Comparison of ENCODE assay signal across 24 cellular contexts in genomic region chr2:213177685-213178084, GRCh38. TPM values are rescaled to one million over a fixed set of nuclear protein-coding genes. Genes with fewer than 3 reads are reported as not detected.
A peak's percentile ranks its signal among the peaks of the same experiment; 100 is the strongest.
DNase-seq lines count a peak whose midpoint lies in the region; ATAC-seq and TF ChIP-seq lines count a peak whose summit lies in the region.
"Had no signal": no experiment of that assay in that cellular context is flagged by ENCODE, and none has a peak within 500 bp of the region (broad histone marks: within the 10 kb centered on the region; RNA-seq: fewer than 3 reads in every experiment).

No MANE protein-coding gene starts in this region.

- intact Hi-C loops in Calu3 (cut with micrococcal nuclease; ENCODE audit: unreplicated experiment): no loop called here
- intact Hi-C loops in IMR-90 (cut with micrococcal nuclease): no loop called here

- no peak for TF ChIP-seq RAD21 in IMR-90 (IDR thresholded peaks at IDR 0.05; ENCODE audit: low read length)

- H3K27me3 ChIP-seq in IMR-90 (ENCODE audit: control insufficient read depth, insufficient read depth, low read length) (no peaks in the 10 kb centered on the region), gastroesophageal sphincter (no peaks in the 10 kb centered on the region)
- H3K27me3 ChIP-seq: BE2C; BLaER1 treated with 17β-estradiol and CSF1 and Interleukin-3, amounts not matched to agents 10 nM and 100 nM had no signal

- H3K56ac ChIP-seq in IMR-90 (ENCODE audit: extremely low read depth, insufficient read depth, low read length): no peak overlapping the region

- no peak overlapping the region for H3K14ac ChIP-seq in IMR-90 (replicated peaks; ENCODE audit: low read depth, low read length)

- no peaks in the 10 kb centered on the region for H3K79me1 ChIP-seq in IMR-90 (ENCODE audit: low read depth in 1 of 2, low read length in 2 of 2)

- H3K27ac ChIP-seq in IMR-90 (ENCODE audit: insufficient read depth, low read length) (no peak overlapping the region), gastroesophageal sphincter (no peak overlapping the region)
- H3K27ac ChIP-seq: 22Rv1; A549; BLaER1 treated with 17β-estradiol and CSF1 and Interleukin-3, amounts not matched to agents 10 nM and 100 nM had no signal

- dilution Hi-C loops in IMR-90 (cut with HindIII; ENCODE audit: low sequenced_read_pairs, unreplicated experiment): no loop called here

- H4K91ac ChIP-seq in IMR-90 (ENCODE audit: insufficient read depth, low read depth, low read length): no peak overlapping the region

- H3K4me3 ChIP-seq in IMR-90 (ENCODE audit: insufficient read depth, low read depth, low read length): no peak overlapping the region
- no peak overlapping the region for H3K4me3 ChIP-seq in epithelial cell of esophagus (ENCODE audit: low read length)
- no peak overlapping the region for H3K4me3 ChIP-seq in gastroesophageal sphincter
- H3K4me3 ChIP-seq: A549; BLaER1 treated with 17β-estradiol and CSF1 and Interleukin-3, amounts not matched to agents 10 nM and 100 nM; GM12878; GM23338; HAP-1 had no signal

- H2BK20ac ChIP-seq in IMR-90 (ENCODE audit: low read depth, low read length): no peak overlapping the region

- H2BK5ac ChIP-seq in IMR-90 (ENCODE audit: low read depth, low read length, poor library complexity, severe bottlenecking): no peak overlapping the region

- H3K36me3 Mint-ChIP-seq in Calu3 (ENCODE audit: insufficient read depth, unreplicated experiment): no peaks in the 10 kb centered on the region
- no peaks in the 10 kb centered on the region for H3K36me3 Mint-ChIP-seq in stimulated activated effector memory CD8-positive, alpha-beta T cell treated with anti-CD3 and anti-CD28 coated beads, Interleukin-12 subunit alpha, Interleukin-12 subunit beta, amount 100 ng/mL, for 72 hours
- H3K36me3 Mint-ChIP-seq: CD14-positive monocyte; CD8-positive, alpha-beta memory T cell had no signal

- no peak overlapping the region for H3K4me2 ChIP-seq in IMR-90 (ENCODE audit: low read depth, low read length)
- H3K4me2 ChIP-seq: A549; BLaER1 treated with 17β-estradiol and CSF1 and Interleukin-3, amounts not matched to agents 10 nM and 100 nM; GM23338 had no signal

- H2AK9ac ChIP-seq in IMR-90 (replicated peaks; ENCODE audit: low read depth, low read length, poor library complexity): no peak overlapping the region

- no peak overlapping the region for H4K5ac ChIP-seq in IMR-90 (ENCODE audit: low read depth, low read length)

- no peaks in the 10 kb centered on the region for H3K27me3 Mint-ChIP-seq in Calu3 (ENCODE audit: unreplicated experiment)
- H3K27me3 Mint-ChIP-seq: CD4-positive, alpha-beta T cell; CD8-positive, alpha-beta memory T cell had no signal

- H2AK5ac ChIP-seq in IMR-90 (ENCODE audit: low read depth, low read length): no peak overlapping the region

- POLR2A ChIA-PET in IMR-90 (lab: Charles Lee; ENCODE audit: unreplicated experiment): no interaction called here

- H3K4me1 ChIP-seq in IMR-90 (ENCODE audit: control insufficient read depth, insufficient read depth, low read length) (0 out of 2 replicates have a peak, but pooled peaks cover 2% of the 10 kb centered on the region), gastroesophageal sphincter (no peaks in the 10 kb centered on the region)
- H3K4me1 ChIP-seq: A549; BE2C; BLaER1 treated with 17β-estradiol and CSF1 and Interleukin-3, amounts not matched to agents 10 nM and 100 nM had no signal

- no peak overlapping the region for H2AFZ ChIP-seq in IMR-90 (replicated peaks; ENCODE audit: low read length, poor library complexity)
- H2AFZ ChIP-seq: GM23338 had no signal

- no peak overlapping the region for H3K4ac ChIP-seq in IMR-90 (ENCODE audit: low read depth, low read length)

- no peak for TF ChIP-seq CTCF in Calu3 (IDR thresholded peaks at IDR 0.05; ENCODE audit: unreplicated experiment)
- no peak for TF ChIP-seq CTCF in IMR-90 (conservative IDR thresholded peaks at IDR 0.05; ENCODE audit: low read depth, low read length)
- TF ChIP-seq CTCF in epithelial cell of esophagus (IDR thresholded peaks at IDR 0.05; ENCODE audit: insufficient read depth, low read depth, low read length, missing control alignments): no peak
- no peak for TF ChIP-seq CTCF in gastroesophageal sphincter (IDR thresholded peaks at IDR 0.05)

- no peak overlapping the region for H4K8ac ChIP-seq in IMR-90 (ENCODE audit: low read depth in 2 of 2, low read length in 2 of 2)

- no peaks in the 10 kb centered on the region for H3K9me3 Mint-ChIP-seq in Calu3 (ENCODE audit: low read depth, unreplicated experiment)
- H3K9me3 Mint-ChIP-seq in stimulated activated effector memory CD8-positive, alpha-beta T cell treated with anti-CD3 and anti-CD28 coated beads, Interleukin-12 subunit alpha, Interleukin-12 subunit beta, amount 100 ng/mL, for 72 hours: no peaks in the 10 kb centered on the region
- H3K9me3 Mint-ChIP-seq: CD4-positive, alpha-beta T cell; CD8-positive, alpha-beta memory T cell; GM23338 had no signal

- H2BK15ac ChIP-seq in IMR-90 (ENCODE audit: low read depth, low read length): no peak overlapping the region

- no TSS peak for BruUV-seq in Calu3 (replicated peaks; lab: Mats Ljungman, UMichigan)
- BruUV-seq in IMR-90 (replicated peaks; lab: Mats Ljungman, UMichigan): no TSS peak

- TF ChIP-seq POLR2A in IMR-90 (IDR thresholded peaks at IDR 0.05; ENCODE audit: low read depth, low read length) (no peak), gastroesophageal sphincter (IDR thresholded peaks at IDR 0.05) (no peak)

- H3K9me3 ChIP-seq in IMR-90 (ENCODE audit: control insufficient read depth, insufficient read depth, low read length) (no peaks in the 10 kb centered on the region), gastroesophageal sphincter (peaks cover 0 to 5% (median 0%) of the 10 kb centered on the region in 3 donors)
- H3K9me3 ChIP-seq: A549, BE2C, HAP-1 had no signal

- no peak overlapping the region for H3K9ac ChIP-seq in IMR-90 (ENCODE audit: low read depth, low read length)
- H3K9ac ChIP-seq: BLaER1 treated with 17β-estradiol and CSF1 and Interleukin-3, amounts not matched to agents 10 nM and 100 nM had no signal

- no peak overlapping the region for H3K18ac ChIP-seq in IMR-90 (ENCODE audit: low read depth, low read length)

- H3K23ac ChIP-seq in IMR-90 (ENCODE audit: low read depth, low read length): no peak overlapping the region

- H3K27ac Mint-ChIP-seq in Calu3 (ENCODE audit: unreplicated experiment): peak overlapping the region; percentile 49
- no peak overlapping the region for H3K27ac Mint-ChIP-seq in stimulated activated effector memory CD8-positive, alpha-beta T cell treated with anti-CD3 and anti-CD28 coated beads, Interleukin-12 subunit alpha, Interleukin-12 subunit beta, amount 100 ng/mL, for 72 hours
- H3K27ac Mint-ChIP-seq: CD14-positive monocyte; CD4-positive, alpha-beta T cell; CD8-positive, alpha-beta memory T cell; GM23338; HFFc6 had no signal

- no peaks in the 10 kb centered on the region for H3K36me3 ChIP-seq in IMR-90 (ENCODE audit: control insufficient read depth, insufficient read depth, low read length)
- H3K36me3 ChIP-seq in gastroesophageal sphincter: no peaks in the 10 kb centered on the region
- H3K36me3 ChIP-seq: BE2C; BLaER1 treated with 17β-estradiol and CSF1 and Interleukin-3, amounts not matched to agents 10 nM and 100 nM; HAP-1 had no signal

- DNase-seq in Calu3 (no peak), IMR-90 (no peak), epithelial cell of esophagus (ENCODE audit: low read depth) (peak; percentile 27), NCI-H2107 (lab: John Stamatoyannopoulos, UW) (no peak), EL (no peak)
- DNase-seq in stimulated activated effector memory CD8-positive, alpha-beta T cell treated with anti-CD3 and anti-CD28 coated beads, Interleukin-12 subunit alpha, Interleukin-12 subunit beta, amount 100 ng/mL, for 72 hours (ENCODE audit: low spot score in 2 of 2): no peak
- DNase-seq: ACHN; AML-193; BE2C; CD4-positive, alpha-beta T cell; CD8-positive, alpha-beta memory T cell; DMS53; DMS79 treated with DMSO at 0.1 percent for 48 hours; GDM1; HFFc6 had no signal

- ATAC-seq in IMR-90 (ENCODE audit: low read depth) (no peak), HG03175 (IDR thresholded peaks at IDR 0.05; ENCODE audit: unreplicated experiment) (no peak), gastroesophageal sphincter (no peak)
- ATAC-seq in stimulated activated effector memory CD8-positive, alpha-beta T cell treated with anti-CD3 and anti-CD28 coated beads, Interleukin-12 subunit alpha, Interleukin-12 subunit beta, amount 100 ng/mL, for 72 hours: peak; percentile 31
- ATAC-seq: A549, GM12878, GM23338 had no signal

- in situ Hi-C loops in IMR-90 (cut with MboI; ENCODE audit: low sequenced_read_pairs): no loop called here

- TF ChIP-seq EP300 in gastroesophageal sphincter (IDR thresholded peaks at IDR 0.05): no peak

- H4K20me1 ChIP-seq in IMR-90 (ENCODE audit: insufficient read depth, low read length): no peaks in the 10 kb centered on the region
- H4K20me1 ChIP-seq: BLaER1 treated with 17β-estradiol and CSF1 and Interleukin-3, amounts not matched to agents 10 nM and 100 nM had no signal

- CTCF ChIA-PET in Calu3 (lab: Charles Lee): no interaction called here
- CTCF ChIA-PET in IMR-90 (lab: Yijun Ruan, JAX): interaction anchor here (1.1 kb wide), 1 partner anchor 24 kb away, joined by 3 read pairs; no protein-coding TSS in a partner anchor

- peaks cover 21% of the 10 kb centered on the region for H3K4me1 Mint-ChIP-seq in Calu3 (ENCODE audit: low read depth, unreplicated experiment)
- no peaks in the 10 kb centered on the region for H3K4me1 Mint-ChIP-seq in stimulated activated effector memory CD8-positive, alpha-beta T cell treated with anti-CD3 and anti-CD28 coated beads, Interleukin-12 subunit alpha, Interleukin-12 subunit beta, amount 100 ng/mL, for 72 hours
- H3K4me1 Mint-ChIP-seq: CD14-positive monocyte; CD8-positive, alpha-beta memory T cell had no signal

- H3K9me1 ChIP-seq in IMR-90 (ENCODE audit: insufficient read depth, low read length): no peaks in the 10 kb centered on the region

- H3K4me3 Mint-ChIP-seq in Calu3 (ENCODE audit: low read depth, unreplicated experiment): no peak overlapping the region
- H3K4me3 Mint-ChIP-seq in stimulated activated effector memory CD8-positive, alpha-beta T cell treated with anti-CD3 and anti-CD28 coated beads, Interleukin-12 subunit alpha, Interleukin-12 subunit beta, amount 100 ng/mL, for 72 hours: no peak overlapping the region
- H3K4me3 Mint-ChIP-seq: CD14-positive monocyte; CD4-positive, alpha-beta T cell; CD8-positive, alpha-beta memory T cell; GM23338; HFFc6 had no signal

- H2BK120ac ChIP-seq in IMR-90 (ENCODE audit: low read depth, low read length): no peak overlapping the region

- whole genome bisulfite sequencing in IMR-90 (ENCODE audit: extremely low coverage in 2 of 2, insufficient read length in 1 of 2), 2 experiments: no CpG with 5 or more reads among the region's 1 CpG
- WGBS in gastroesophageal sphincter (ENCODE audit: low coverage in 1 of 2), 2 donors: 63 to 93% methylated on average over 1 of the region's 1 CpG

TF ChIP-seq in IMR-90, 13 proteins besides CTCF, POLR2A, EP300 and RAD21 (continues in another document):
- TF ChIP-seq CEBPB (IDR thresholded peaks at IDR 0.05; ENCODE audit: low read depth, low read length): 0 out of 2 replicates have a peak, but pooled peaks have one; percentile 33

RNA-seq across cellular contexts. Expression of gene IKZF2, which starts 26.3 kb away (rescaled TPM):
- total RNA-seq in Calu3 (2022): 26.0 and 26.1 TPM in 2 replicates
- 19.4 and 25.5 TPM in 2 replicates for total RNA-seq in IMR-90 (2012; rRNA removed)
- 2.1 TPM in 2 replicates for polyA plus RNA-seq in IMR-90 (2012; rRNA removed)
- polyA plus RNA-seq in IMR-90 (2012; cell fraction: cytosol; rRNA removed): 0.44 and 0.75 TPM in 2 replicates
- 1.5 and 7.5 TPM in 2 replicates for polyA plus RNA-seq in IMR-90 (2012; cell fraction: nucleus; rRNA removed; ENCODE audit: low replicate concordance)
- total RNA-seq in gastroesophageal sphincter: 10 to 100 TPM in 2 of 4 donors, 1 to 10 TPM in 2; 4.2 to 11.6 (median 9.6) TPM
